In the genomic region with DNA sequence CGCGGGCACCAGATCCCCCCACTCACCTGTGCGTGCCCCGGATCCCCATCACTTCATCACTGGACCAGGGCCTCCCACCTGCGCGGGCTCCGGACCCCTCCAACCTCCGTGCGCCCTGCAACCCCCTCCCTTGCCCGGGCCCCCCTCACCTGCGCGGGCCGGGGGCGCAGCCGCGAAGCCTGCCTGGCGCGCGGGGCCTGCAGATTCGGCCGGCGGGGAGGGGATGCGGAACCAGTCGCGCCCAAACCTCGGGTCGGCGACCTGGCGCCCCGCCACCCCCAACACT, we compare ENCODE assay signal across 8 cellular contexts. TPM values are rescaled to one million over a fixed set of nuclear protein-coding genes. Genes with fewer than 3 reads are reported as not detected.
DNase-seq lines count a peak whose midpoint lies in the region; ATAC-seq, FAIRE-seq and TF ChIP-seq lines count a peak whose summit lies in the region.

No MANE protein-coding gene starts in this region.

- dilution Hi-C loops in mammary epithelial cell (cut with HindIII; ENCODE audit: low sequenced_read_pairs) = loop anchor here (10.0 kb wide), 1 partner anchor 62 kb away; no protein-coding TSS in a partner anchor

- intact Hi-C loops in A673 (cut with micrococcal nuclease; ENCODE audit: unreplicated experiment) (no loop called here), mammary epithelial cell (cut with micrococcal nuclease) (loop anchor here (1.0 to 10.0 kb wide), 2 partner anchors 18 to 198 kb away; no protein-coding TSS in a partner anchor)

- H4K20me1 ChIP-seq in mammary epithelial cell (ENCODE audit: insufficient read depth, low read length) = no peaks in the 10 kb centered on the region

- ATAC-seq in HG03342 (IDR thresholded peaks at IDR 0.05; ENCODE audit: unreplicated experiment) (peak; percentile 9), HG03280 (IDR thresholded peaks at IDR 0.05; ENCODE audit: unreplicated experiment) (no peak), HG03378 (IDR thresholded peaks at IDR 0.05; ENCODE audit: unreplicated experiment) (no peak)

- DNase-seq in A673 (ENCODE audit: low spot score) = no peak
- DNase-seq in mammary epithelial cell = no peak
- DNase-seq in GF-D8 (lab: John Stamatoyannopoulos, UW) = no peak
- no peak for DNase-seq in GM19239 (ENCODE audit: insufficient read length, low spot score)

- 7% methylated on average over 3 of the region's 30 CpGs for WGBS in mammary epithelial cell (ENCODE audit: low coverage, missing lambda C conversion rate)

- CTCF ChIA-PET in A673 (lab: Charles Lee) (interaction anchor here (1.2 kb wide), 2 partner anchors 13 to 17 kb away, joined by 3 read pairs; a partner anchor contains a TSS), mammary epithelial cell (lab: Charles Lee; ENCODE audit: low non-redundant PET) (interaction anchor here (0.7 kb wide), 1 partner anchor 207 kb away, joined by 7 read pairs; no protein-coding TSS in a partner anchor)

- TF ChIP-seq CTCF in A673 (conservative IDR thresholded peaks at IDR 0.05; ENCODE audit: low read depth, low read length) = no peak
- no peak for TF ChIP-seq CTCF in mammary epithelial cell (conservative IDR thresholded peaks at IDR 0.05 in 1 of 2, IDR thresholded peaks at IDR 0.05 in 1 of 2; ENCODE audit: extremely low read depth in 1 of 2, insufficient read depth in 1 of 2, low read depth in 1 of 2, low read length in 2 of 2)

- POLR2A ChIA-PET in A673 (lab: Charles Lee; ENCODE audit: low non-redundant PET) = interaction anchor here (0.6 kb wide), 1 partner anchor 197 kb away, joined by 3 read pairs; no protein-coding TSS in a partner anchor

- peak overlapping the region; percentile 92 for H2AFZ ChIP-seq in mammary epithelial cell (ENCODE audit: low read depth, low read length)

- H3K27me3 ChIP-seq in A673 (replicated peaks; ENCODE audit: insufficient read depth, low read depth, low read length, poor library complexity) = no peaks in the 10 kb centered on the region
- H3K27me3 ChIP-seq in mammary epithelial cell (ENCODE audit: insufficient read depth, low read length) = no peaks in the 10 kb centered on the region
- no peaks in the 10 kb centered on the region for H3K27me3 ChIP-seq in mononuclear cell (ENCODE audit: insufficient read depth, low read length)

- BruUV-seq in A673 (replicated peaks; lab: Mats Ljungman, UMichigan) (no TSS peak), mammary epithelial cell (replicated peaks; lab: Mats Ljungman, UMichigan) (no TSS peak)

- H3K4me3 ChIP-seq in A673 (ENCODE audit: low read depth, low read length, poor library complexity, severe bottlenecking) (peak overlapping the region; percentile 98), mammary epithelial cell (replicated peaks in 1 of 3; ENCODE audit: insufficient read depth in 1 of 3, low read depth in 2 of 3, low read length in 3 of 3) (peak overlapping the region; percentile 79 to 84 (median 83)), mononuclear cell (ENCODE audit: low read length) (peak overlapping the region; percentile 52)

- peak overlapping the region; percentile 99 for H3K4me2 ChIP-seq in mammary epithelial cell (ENCODE audit: insufficient read depth, low read depth, low read length)

- H3K27ac ChIP-seq in A673 (ENCODE audit: low read depth, low read length, poor library complexity, severe bottlenecking) (peak overlapping the region; percentile 79), mammary epithelial cell (ENCODE audit: insufficient read depth, low read depth, low read length) (peak overlapping the region; percentile 26)

- peak overlapping the region; percentile 25 for H3K9ac ChIP-seq in mammary epithelial cell (ENCODE audit: insufficient read depth, low read length)

- H3K4me1 ChIP-seq in A673 (ENCODE audit: insufficient read depth, low read length, poor library complexity, severe bottlenecking) (peaks cover 10% of the 10 kb centered on the region), mammary epithelial cell (ENCODE audit: insufficient read depth, low read length) (peaks cover 27% of the 10 kb centered on the region), mononuclear cell (ENCODE audit: insufficient read depth, low read length) (peaks cover 24% of the 10 kb centered on the region)

- H3K36me3 ChIP-seq in A673 (ENCODE audit: insufficient read depth, low read length, poor library complexity, severe bottlenecking) = no peaks in the 10 kb centered on the region
- H3K36me3 ChIP-seq in mammary epithelial cell (ENCODE audit: insufficient read depth, low read length) = no peaks in the 10 kb centered on the region

- FAIRE-seq in GM19239 (lab: Jason Lieb, UNC) = no peak

- in situ Hi-C loops in mammary epithelial cell (cut with MboI; ENCODE audit: low sequenced_read_pairs in 2 of 2) = no loop called here

- H3K79me2 ChIP-seq in mammary epithelial cell (ENCODE audit: insufficient read depth, low read length) = peaks cover 15% of the 10 kb centered on the region

- H3K9me3 ChIP-seq in A673 (ENCODE audit: low read depth, low read length, poor library complexity, severe bottlenecking) (peaks cover 5% of the 10 kb centered on the region), mammary epithelial cell (replicated peaks; ENCODE audit: insufficient read depth, low read length) (no peaks in the 10 kb centered on the region), mononuclear cell (ENCODE audit: low read depth, low read length) (no peaks in the 10 kb centered on the region)

RNA-seq across cellular contexts. Expression of a gene that starts 0.2 kb away (rescaled TPM):
- total RNA-seq in A673 (2021) (27.1 and 36.3 TPM in 2 replicates), mammary epithelial cell (10 to 100 TPM in 1 of 2 donors, 1 to 10 TPM in 1; 8.7 to 13.1 TPM), mononuclear cell (4.8 TPM)
- 6.1 TPM for polyA plus RNA-seq in mammary epithelial cell
- 1.5 TPM for polyA minus RNA-seq in mammary epithelial cell

RNA-seq across cellular contexts. Expression of a gene that starts 16.3 kb away (rescaled TPM):
- total RNA-seq in A673 (2021) = 33.6 and 36.1 TPM in 2 replicates
- 10 to 100 TPM; 15.7 to 25.7 TPM for total RNA-seq in mammary epithelial cell
- 10.3 TPM for polyA plus RNA-seq in mammary epithelial cell
- 3.9 TPM for polyA minus RNA-seq in mammary epithelial cell
- 39.6 TPM for total RNA-seq in mononuclear cell

RNA-seq across cellular contexts. Expression of a gene that starts 16.6 kb away (rescaled TPM):
- 58.6 and 64.9 TPM in 2 replicates for total RNA-seq in A673 (2021)
- total RNA-seq in mammary epithelial cell = 10 to 100 TPM; 14.7 to 98.1 TPM
- 112 TPM for polyA plus RNA-seq in mammary epithelial cell
- polyA minus RNA-seq in mammary epithelial cell = 69.0 TPM
- 9.3 TPM for total RNA-seq in mononuclear cell

RNA-seq across cellular contexts. Expression of a gene that starts 56.5 kb away (rescaled TPM):
- 0.90 and 1.4 TPM in 2 replicates for total RNA-seq in A673 (2021)
- total RNA-seq in mammary epithelial cell = 1 to 10 TPM in 1 of 2 donors, under 1 TPM in 1; 0.73 to 2.0 TPM
- 0.29 TPM for polyA plus RNA-seq in mammary epithelial cell
- not detected for polyA minus RNA-seq in mammary epithelial cell
- total RNA-seq in mononuclear cell = 2.0 TPM

RNA-seq across cellular contexts. Expression of a gene that starts 57.3 kb away (rescaled TPM):
- total RNA-seq in A673 (2021) (not detected in 2 replicates), mammary epithelial cell (not detected), mononuclear cell (not detected)
- polyA plus RNA-seq in mammary epithelial cell = not detected
- not detected for polyA minus RNA-seq in mammary epithelial cell
